In the genomic region with DNA sequence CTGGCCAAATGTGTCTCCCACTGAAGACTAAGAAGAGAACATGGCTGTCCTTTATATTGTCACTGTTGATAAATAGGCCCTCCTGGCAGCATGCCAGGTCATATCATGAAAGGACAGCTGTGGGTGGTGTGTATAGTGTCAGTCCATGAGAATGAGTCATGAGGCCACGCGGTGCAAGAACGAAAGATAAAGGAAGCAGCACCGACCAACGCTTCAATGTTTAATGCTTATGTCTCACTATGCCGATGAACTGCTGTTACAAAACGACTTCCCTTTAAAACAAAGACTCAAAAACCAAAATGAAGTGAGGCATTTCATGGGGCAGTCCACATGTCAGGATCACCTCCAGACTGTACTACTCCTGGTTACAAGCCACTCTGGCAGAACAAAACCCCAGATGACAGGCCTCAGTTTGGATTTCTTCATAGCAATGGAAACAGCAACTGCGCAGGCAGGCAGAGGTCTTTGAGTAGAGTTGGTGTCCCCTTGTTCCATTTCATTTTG, we compare ENCODE assay signal across 1 cellular context.
TF ChIP-seq lines count a peak whose summit lies in the region.

No MANE protein-coding gene starts in this region.

TF ChIP-seq in K562, 482 proteins besides CTCF, POLR2A, EP300 and RAD21 (continued from another document and continues in another):
- TF ChIP-seq, protein P1, sequence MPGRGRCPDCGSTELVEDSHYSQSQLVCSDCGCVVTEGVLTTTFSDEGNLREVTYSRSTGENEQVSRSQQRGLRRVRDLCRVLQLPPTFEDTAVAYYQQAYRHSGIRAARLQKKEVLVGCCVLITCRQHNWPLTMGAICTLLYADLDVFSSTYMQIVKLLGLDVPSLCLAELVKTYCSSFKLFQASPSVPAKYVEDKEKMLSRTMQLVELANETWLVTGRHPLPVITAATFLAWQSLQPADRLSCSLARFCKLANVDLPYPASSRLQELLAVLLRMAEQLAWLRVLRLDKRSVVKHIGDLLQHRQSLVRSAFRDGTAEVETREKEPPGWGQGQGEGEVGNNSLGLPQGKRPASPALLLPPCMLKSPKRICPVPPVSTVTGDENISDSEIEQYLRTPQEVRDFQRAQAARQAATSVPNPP (IDR thresholded peaks at IDR 0.05; ENCODE audit: borderline replicate concordance, insufficient read depth, insufficient read length), result no peak
- TF ChIP-seq KLF1 (tag; IDR thresholded peaks at IDR 0.05) (no peak), FOS (IDR thresholded peaks at IDR 0.05; ENCODE audit: extremely low read depth, insufficient read length) (peak; percentile 72), CEBPG (CRISPR knock-in tag; IDR thresholded peaks at IDR 0.05) (peak; percentile 20; the same call in 1 of the 2 replicates), CEBPG (tag; conservative IDR thresholded peaks at IDR 0.05 in 1 of 2, IDR thresholded peaks at IDR 0.05 in 1 of 2) (peak in 1 of 2 experiments; percentile 41; a peak in 1 of 4 replicates), FOXP1 (CRISPR knock-in tag; IDR thresholded peaks at IDR 0.05) (no peak), PHF8 (IDR thresholded peaks at IDR 0.05; ENCODE audit: borderline replicate concordance, low read length) (peak; percentile 26; the same call in 1 of the 2 replicates), TEAD1 (CRISPR knock-in tag; IDR thresholded peaks at IDR 0.05) (peak in 1 of 2 experiments; percentile 78; a peak in 1 of 4 replicates), PHF21A (IDR thresholded peaks at IDR 0.05; ENCODE audit: borderline replicate concordance, low read depth) (peak; percentile 84; the same call in 1 of the 2 replicates), NCOA1 (IDR thresholded peaks at IDR 0.05; ENCODE audit: low read depth) (peak; percentile 86), HMG20B (CRISPR knock-in tag; IDR thresholded peaks at IDR 0.05) (no peak), ZNF324 (CRISPR knock-in tag; IDR thresholded peaks at IDR 0.05) (no peak), ZNF124 (CRISPR knock-in tag; IDR thresholded peaks at IDR 0.05) (no peak), MTA3 (IDR thresholded peaks at IDR 0.05; ENCODE audit: borderline replicate concordance) (peak; percentile 82), DACH1 (IDR thresholded peaks at IDR 0.05; ENCODE audit: partially characterized antibody) (peak; percentile 59), RBM17 (IDR thresholded peaks at IDR 0.05; ENCODE audit: borderline replicate concordance, low read depth, low read length) (no peak), SIN3A (IDR thresholded peaks at IDR 0.05; ENCODE audit: borderline replicate concordance in 2 of 2, control insufficient read depth in 1 of 2, low read depth in 2 of 2, low read length in 2 of 2) (no peak), ILF3 (IDR thresholded peaks at IDR 0.05; ENCODE audit: borderline replicate concordance) (0 out of 2 replicates have a peak, but pooled peaks have one; percentile 70), SMAD4 (CRISPR knock-in tag; conservative IDR thresholded peaks at IDR 0.05) (peak; percentile 82), NCOR1 (IDR thresholded peaks at IDR 0.05) (peak; percentile 94), ZNF79 (CRISPR knock-in tag; IDR thresholded peaks at IDR 0.05; ENCODE audit: low read depth) (peak; percentile 10; the same call in 1 of the 2 replicates), ZFX (CRISPR knock-in tag; IDR thresholded peaks at IDR 0.05) (peak; percentile 69), MTA1 (IDR thresholded peaks at IDR 0.05; ENCODE audit: borderline replicate concordance) (peak; percentile 40; the same call in 1 of the 2 replicates), TCF3 (CRISPR knock-in tag; IDR thresholded peaks at IDR 0.05) (peak; percentile 96)
- TF ChIP-seq, protein P2, sequence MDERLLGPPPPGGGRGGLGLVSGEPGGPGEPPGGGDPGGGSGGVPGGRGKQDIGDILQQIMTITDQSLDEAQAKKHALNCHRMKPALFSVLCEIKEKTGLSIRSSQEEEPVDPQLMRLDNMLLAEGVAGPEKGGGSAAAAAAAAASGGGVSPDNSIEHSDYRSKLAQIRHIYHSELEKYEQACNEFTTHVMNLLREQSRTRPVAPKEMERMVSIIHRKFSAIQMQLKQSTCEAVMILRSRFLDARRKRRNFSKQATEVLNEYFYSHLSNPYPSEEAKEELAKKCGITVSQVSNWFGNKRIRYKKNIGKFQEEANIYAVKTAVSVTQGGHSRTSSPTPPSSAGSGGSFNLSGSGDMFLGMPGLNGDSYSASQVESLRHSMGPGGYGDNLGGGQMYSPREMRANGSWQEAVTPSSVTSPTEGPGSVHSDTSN (CRISPR knock-in tag; IDR thresholded peaks at IDR 0.05; ENCODE audit: low read depth), result peak; percentile 68
- TF ChIP-seq, protein P2 (tag; conservative IDR thresholded peaks at IDR 0.05; ENCODE audit: low read depth), result peak; percentile 98
- TF ChIP-seq, protein P3, sequence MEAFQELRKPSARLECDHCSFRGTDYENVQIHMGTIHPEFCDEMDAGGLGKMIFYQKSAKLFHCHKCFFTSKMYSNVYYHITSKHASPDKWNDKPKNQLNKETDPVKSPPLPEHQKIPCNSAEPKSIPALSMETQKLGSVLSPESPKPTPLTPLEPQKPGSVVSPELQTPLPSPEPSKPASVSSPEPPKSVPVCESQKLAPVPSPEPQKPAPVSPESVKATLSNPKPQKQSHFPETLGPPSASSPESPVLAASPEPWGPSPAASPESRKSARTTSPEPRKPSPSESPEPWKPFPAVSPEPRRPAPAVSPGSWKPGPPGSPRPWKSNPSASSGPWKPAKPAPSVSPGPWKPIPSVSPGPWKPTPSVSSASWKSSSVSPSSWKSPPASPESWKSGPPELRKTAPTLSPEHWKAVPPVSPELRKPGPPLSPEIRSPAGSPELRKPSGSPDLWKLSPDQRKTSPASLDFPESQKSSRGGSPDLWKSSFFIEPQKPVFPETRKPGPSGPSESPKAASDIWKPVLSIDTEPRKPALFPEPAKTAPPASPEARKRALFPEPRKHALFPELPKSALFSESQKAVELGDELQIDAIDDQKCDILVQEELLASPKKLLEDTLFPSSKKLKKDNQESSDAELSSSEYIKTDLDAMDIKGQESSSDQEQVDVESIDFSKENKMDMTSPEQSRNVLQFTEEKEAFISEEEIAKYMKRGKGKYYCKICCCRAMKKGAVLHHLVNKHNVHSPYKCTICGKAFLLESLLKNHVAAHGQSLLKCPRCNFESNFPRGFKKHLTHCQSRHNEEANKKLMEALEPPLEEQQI (IDR thresholded peaks at IDR 0.05), result peak; percentile 67
- TF ChIP-seq, protein P4, sequence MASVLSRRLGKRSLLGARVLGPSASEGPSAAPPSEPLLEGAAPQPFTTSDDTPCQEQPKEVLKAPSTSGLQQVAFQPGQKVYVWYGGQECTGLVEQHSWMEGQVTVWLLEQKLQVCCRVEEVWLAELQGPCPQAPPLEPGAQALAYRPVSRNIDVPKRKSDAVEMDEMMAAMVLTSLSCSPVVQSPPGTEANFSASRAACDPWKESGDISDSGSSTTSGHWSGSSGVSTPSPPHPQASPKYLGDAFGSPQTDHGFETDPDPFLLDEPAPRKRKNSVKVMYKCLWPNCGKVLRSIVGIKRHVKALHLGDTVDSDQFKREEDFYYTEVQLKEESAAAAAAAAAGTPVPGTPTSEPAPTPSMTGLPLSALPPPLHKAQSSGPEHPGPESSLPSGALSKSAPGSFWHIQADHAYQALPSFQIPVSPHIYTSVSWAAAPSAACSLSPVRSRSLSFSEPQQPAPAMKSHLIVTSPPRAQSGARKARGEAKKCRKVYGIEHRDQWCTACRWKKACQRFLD (CRISPR knock-in tag; IDR thresholded peaks at IDR 0.05), result peak; percentile 83
- TF ChIP-seq, protein P5, sequence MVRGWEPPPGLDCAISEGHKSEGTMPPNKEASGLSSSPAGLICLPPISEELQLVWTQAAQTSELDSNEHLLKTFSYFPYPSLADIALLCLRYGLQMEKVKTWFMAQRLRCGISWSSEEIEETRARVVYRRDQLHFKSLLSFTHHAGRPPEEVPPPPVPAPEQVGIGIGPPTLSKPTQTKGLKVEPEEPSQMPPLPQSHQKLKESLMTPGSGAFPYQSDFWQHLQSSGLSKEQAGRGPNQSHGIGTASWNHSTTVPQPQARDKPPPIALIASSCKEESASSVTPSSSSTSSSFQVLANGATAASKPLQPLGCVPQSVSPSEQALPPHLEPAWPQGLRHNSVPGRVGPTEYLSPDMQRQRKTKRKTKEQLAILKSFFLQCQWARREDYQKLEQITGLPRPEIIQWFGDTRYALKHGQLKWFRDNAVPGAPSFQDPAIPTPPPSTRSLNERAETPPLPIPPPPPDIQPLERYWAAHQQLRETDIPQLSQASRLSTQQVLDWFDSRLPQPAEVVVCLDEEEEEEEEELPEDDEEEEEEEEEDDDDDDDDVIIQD (CRISPR knock-in tag; IDR thresholded peaks at IDR 0.05), result no peak
- TF ChIP-seq, protein P6, sequence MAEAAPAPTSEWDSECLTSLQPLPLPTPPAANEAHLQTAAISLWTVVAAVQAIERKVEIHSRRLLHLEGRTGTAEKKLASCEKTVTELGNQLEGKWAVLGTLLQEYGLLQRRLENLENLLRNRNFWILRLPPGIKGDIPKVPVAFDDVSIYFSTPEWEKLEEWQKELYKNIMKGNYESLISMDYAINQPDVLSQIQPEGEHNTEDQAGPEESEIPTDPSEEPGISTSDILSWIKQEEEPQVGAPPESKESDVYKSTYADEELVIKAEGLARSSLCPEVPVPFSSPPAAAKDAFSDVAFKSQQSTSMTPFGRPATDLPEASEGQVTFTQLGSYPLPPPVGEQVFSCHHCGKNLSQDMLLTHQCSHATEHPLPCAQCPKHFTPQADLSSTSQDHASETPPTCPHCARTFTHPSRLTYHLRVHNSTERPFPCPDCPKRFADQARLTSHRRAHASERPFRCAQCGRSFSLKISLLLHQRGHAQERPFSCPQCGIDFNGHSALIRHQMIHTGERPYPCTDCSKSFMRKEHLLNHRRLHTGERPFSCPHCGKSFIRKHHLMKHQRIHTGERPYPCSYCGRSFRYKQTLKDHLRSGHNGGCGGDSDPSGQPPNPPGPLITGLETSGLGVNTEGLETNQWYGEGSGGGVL (CRISPR knock-in tag; IDR thresholded peaks at IDR 0.05), result no peak
- TF ChIP-seq, protein P7, sequence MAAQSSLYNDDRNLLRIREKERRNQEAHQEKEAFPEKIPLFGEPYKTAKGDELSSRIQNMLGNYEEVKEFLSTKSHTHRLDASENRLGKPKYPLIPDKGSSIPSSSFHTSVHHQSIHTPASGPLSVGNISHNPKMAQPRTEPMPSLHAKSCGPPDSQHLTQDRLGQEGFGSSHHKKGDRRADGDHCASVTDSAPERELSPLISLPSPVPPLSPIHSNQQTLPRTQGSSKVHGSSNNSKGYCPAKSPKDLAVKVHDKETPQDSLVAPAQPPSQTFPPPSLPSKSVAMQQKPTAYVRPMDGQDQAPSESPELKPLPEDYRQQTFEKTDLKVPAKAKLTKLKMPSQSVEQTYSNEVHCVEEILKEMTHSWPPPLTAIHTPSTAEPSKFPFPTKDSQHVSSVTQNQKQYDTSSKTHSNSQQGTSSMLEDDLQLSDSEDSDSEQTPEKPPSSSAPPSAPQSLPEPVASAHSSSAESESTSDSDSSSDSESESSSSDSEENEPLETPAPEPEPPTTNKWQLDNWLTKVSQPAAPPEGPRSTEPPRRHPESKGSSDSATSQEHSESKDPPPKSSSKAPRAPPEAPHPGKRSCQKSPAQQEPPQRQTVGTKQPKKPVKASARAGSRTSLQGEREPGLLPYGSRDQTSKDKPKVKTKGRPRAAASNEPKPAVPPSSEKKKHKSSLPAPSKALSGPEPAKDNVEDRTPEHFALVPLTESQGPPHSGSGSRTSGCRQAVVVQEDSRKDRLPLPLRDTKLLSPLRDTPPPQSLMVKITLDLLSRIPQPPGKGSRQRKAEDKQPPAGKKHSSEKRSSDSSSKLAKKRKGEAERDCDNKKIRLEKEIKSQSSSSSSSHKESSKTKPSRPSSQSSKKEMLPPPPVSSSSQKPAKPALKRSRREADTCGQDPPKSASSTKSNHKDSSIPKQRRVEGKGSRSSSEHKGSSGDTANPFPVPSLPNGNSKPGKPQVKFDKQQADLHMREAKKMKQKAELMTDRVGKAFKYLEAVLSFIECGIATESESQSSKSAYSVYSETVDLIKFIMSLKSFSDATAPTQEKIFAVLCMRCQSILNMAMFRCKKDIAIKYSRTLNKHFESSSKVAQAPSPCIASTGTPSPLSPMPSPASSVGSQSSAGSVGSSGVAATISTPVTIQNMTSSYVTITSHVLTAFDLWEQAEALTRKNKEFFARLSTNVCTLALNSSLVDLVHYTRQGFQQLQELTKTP (IDR thresholded peaks at IDR 0.05; ENCODE audit: low read depth in 1 of 2, partially characterized antibody in 2 of 2), result peak in 1 of 2 experiments; percentile 87
- TF ChIP-seq, protein P8, sequence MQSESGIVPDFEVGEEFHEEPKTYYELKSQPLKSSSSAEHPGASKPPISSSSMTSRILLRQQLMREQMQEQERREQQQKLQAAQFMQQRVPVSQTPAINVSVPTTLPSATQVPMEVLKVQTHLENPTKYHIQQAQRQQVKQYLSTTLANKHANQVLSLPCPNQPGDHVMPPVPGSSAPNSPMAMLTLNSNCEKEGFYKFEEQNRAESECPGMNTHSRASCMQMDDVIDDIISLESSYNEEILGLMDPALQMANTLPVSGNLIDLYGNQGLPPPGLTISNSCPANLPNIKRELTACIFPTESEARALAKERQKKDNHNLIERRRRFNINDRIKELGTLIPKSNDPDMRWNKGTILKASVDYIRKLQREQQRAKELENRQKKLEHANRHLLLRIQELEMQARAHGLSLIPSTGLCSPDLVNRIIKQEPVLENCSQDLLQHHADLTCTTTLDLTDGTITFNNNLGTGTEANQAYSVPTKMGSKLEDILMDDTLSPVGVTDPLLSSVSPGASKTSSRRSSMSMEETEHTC (IDR thresholded peaks at IDR 0.05), result peak; percentile 93
- TF ChIP-seq, protein P9, sequence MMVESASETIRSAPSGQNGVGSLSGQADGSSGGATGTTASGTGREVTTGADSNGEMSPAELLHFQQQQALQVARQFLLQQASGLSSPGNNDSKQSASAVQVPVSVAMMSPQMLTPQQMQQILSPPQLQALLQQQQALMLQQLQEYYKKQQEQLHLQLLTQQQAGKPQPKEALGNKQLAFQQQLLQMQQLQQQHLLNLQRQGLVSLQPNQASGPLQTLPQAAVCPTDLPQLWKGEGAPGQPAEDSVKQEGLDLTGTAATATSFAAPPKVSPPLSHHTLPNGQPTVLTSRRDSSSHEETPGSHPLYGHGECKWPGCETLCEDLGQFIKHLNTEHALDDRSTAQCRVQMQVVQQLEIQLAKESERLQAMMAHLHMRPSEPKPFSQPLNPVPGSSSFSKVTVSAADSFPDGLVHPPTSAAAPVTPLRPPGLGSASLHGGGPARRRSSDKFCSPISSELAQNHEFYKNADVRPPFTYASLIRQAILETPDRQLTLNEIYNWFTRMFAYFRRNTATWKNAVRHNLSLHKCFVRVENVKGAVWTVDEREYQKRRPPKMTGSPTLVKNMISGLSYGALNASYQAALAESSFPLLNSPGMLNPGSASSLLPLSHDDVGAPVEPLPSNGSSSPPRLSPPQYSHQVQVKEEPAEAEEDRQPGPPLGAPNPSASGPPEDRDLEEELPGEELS (CRISPR knock-in tag; IDR thresholded peaks at IDR 0.05; ENCODE audit: borderline replicate concordance), result no peak
